Comparison of ENCODE assay signal across 8 cellular contexts in the genomic region with DNA sequence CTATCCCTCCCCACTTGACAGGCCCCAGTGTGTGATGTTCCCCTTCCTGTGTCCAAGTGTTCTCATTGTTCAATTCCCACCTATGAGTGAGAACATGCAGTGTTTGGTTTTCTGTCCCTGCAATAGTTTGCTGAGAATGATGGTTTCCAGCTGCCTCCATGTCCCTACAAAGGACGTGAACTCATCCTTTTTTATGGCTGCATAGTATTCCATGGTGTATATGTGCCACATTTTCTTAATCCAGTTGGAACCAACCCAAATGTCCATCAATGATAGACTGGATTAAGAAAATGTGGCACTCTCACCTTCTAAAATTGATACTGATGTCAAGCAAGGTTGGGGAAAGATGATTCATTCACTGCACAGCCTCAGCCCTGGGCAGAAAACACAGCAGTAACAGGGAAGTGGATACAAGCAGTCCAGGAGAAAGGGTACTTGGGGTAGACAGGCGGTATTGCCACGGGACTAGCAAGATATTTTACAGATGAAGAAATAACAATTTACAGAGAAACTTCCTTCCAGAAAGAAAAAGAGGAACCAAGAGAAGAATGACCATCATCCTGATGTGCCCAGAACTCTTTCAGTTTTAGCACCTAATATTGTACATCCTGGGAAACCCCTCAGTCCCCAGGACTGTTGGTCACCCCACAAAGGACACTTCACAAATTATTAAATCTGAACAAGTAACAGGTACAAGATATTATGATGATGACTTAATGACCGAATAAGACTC.
DNase-seq lines count a peak whose midpoint lies in the region; ATAC-seq and TF ChIP-seq lines count a peak whose summit lies in the region.
"Not testable (repeated sequence)": the region's sequence is repeated elsewhere in the genome, so short reads cannot be mapped to it uniquely, and the experiment has no call there.

No MANE protein-coding gene starts in this region.

- ATAC-seq in GM18517 (IDR thresholded peaks at IDR 0.05; ENCODE audit: unreplicated experiment): peak; percentile 52
- ATAC-seq in GM19463 (IDR thresholded peaks at IDR 0.05; ENCODE audit: unreplicated experiment): peak; percentile 46
- ATAC-seq in HG02610 (IDR thresholded peaks at IDR 0.05; ENCODE audit: unreplicated experiment): peak; percentile 38
- ATAC-seq in HG03135 (IDR thresholded peaks at IDR 0.05; ENCODE audit: unreplicated experiment): peak; percentile 48
- peak; percentile 43 to 78 for ATAC-seq in lower lobe of right lung

- not testable (repeated sequence) for H3K27ac ChIP-seq in lower lobe of right lung

- H3K27me3 ChIP-seq in lower lobe of right lung (ENCODE audit: low read depth): not testable (repeated sequence)

- not testable (repeated sequence) for H3K4me1 ChIP-seq in lower lobe of right lung

- not testable (repeated sequence) for H3K4me3 ChIP-seq in lower lobe of right lung

- DNase-seq in Ammon's horn (ENCODE audit: low spot score) (peak; percentile 8), KBM-7 (peak; percentile 29), SIG-M5 treated with dmso at 0.1 percent for 504 hours (lab: John Stamatoyannopoulos, UW; ENCODE audit: unreplicated experiment) (peak; percentile 83)
- DNase-seq in lower lobe of right lung: not testable (repeated sequence)

- intact Hi-C loops in lower lobe of right lung (cut with DNase I): not testable (repeated sequence)

- not testable (repeated sequence) for H3K36me3 ChIP-seq in lower lobe of right lung

- not testable (repeated sequence) for H3K9me3 ChIP-seq in lower lobe of right lung

- in situ Hi-C loops in KBM-7 (cut with MboI; ENCODE audit: low pct_unique_long_range_greater_than_20kb, low sequenced_read_pairs): loop anchor here (25.0 kb wide), 1 partner anchor 607 kb away; no protein-coding TSS in a partner anchor

- not testable (repeated sequence) for TF ChIP-seq CTCF in lower lobe of right lung (IDR thresholded peaks at IDR 0.05)
